ENCODE assay signal across 20 cellular contexts in the genomic region with DNA sequence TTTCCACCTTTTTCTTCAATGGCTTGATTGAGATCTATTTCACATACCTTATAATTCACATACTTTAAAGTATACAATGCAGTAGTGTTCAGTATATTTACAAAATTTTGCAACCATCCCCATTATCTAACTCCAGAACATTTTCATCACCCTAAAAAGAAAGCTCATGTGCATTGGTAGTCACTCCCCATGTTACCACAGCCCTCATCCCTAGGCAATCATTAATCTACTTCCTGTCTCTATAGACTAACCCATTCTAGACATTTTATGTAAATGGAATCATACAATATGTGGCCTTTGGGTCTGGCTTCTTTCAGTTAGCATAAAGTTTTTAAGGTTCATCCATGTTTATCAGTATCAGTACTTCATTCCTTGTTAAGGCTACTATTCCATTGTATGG.
"Had no signal": no experiment of that assay in that cellular context is flagged by ENCODE, and none has a peak within 500 bp of the region (broad histone marks: within the 10 kb centered on the region; RNA-seq: fewer than 3 reads in every experiment).

No MANE protein-coding gene starts in this region.

- H3K4me3 ChIP-seq: ascending aorta, colonic mucosa, lower lobe of right lung, ovary, psoas muscle, skin epidermis, tibial nerve had no signal

- H3K4me1 ChIP-seq: ascending aorta, psoas muscle, tibial nerve had no signal

- H3K9me3 ChIP-seq: ascending aorta, colonic mucosa, lower lobe of right lung, ovary, psoas muscle, tibial nerve had no signal

- DNase-seq: activated CD4-positive, CD25-positive, alpha-beta regulatory T cell treated with anti-CD3 and anti-CD28 coated beads, Interleukin-2, amount 50 U/mL, for 72 hours; activated CD8-positive, alpha-beta memory T cell treated with anti-CD3 and anti-CD28 coated beads for 24 hours; activated CD8-positive, alpha-beta memory T cell treated with anti-CD3 and anti-CD28 coated beads, Interleukin-2, amount 50 U/mL, for 48 hours; activated effector memory CD4-positive, alpha-beta T cell treated with Interleukin-2 at 50 U/mL for 16 hours; activated naive CD4-positive, alpha-beta T cell treated with anti-CD3 and anti-CD28 coated beads, Interleukin-2, amount 50 U/mL, for 16 hours; activated T-cell treated with anti-CD3 and anti-CD28 coated beads, Interleukin-2, amount 50 U/mL, for 48 hours; colonic mucosa; erythroblast; foreskin melanocyte; glutamatergic neuron; hippocampal formation; lower lobe of right lung; natural killer cell; ovary; psoas muscle; right cardiac atrium; stimulated activated CD4-positive, alpha-beta T cell treated with anti-CD3 and anti-CD28 coated beads, Interleukin-2, amount 100 ng/mL, for 48 hours had no signal

- H3K36me3 ChIP-seq: ascending aorta, colonic mucosa, lower lobe of right lung, ovary, tibial nerve had no signal

- ATAC-seq: lower lobe of right lung, natural killer cell, psoas muscle, right cardiac atrium had no signal
